ENCODE assay signal across 8 cellular contexts in the genomic region with DNA sequence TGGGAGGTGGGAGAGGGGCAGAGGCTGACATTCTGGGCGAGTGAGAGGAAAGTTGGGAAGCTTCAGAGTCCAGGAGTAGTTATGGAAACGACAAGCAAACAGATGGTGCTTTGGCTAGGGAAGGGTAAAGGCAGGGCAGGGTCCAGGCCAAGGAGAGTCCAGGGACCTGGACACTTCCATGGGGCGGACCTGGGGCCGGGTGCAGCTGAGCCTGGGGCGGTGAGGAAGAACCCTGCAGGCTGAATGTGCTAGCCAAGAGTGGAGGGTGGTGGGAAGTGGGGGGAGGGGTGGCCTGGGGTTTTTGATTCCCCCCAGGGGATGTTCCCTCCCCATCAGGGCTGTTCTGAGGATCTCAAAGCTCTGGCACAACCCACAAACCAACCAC. TPM values are rescaled to one million over a fixed set of nuclear protein-coding genes. Genes with fewer than 3 reads are reported as not detected.
DNase-seq lines count a peak whose midpoint lies in the region; ATAC-seq, FAIRE-seq and TF ChIP-seq lines count a peak whose summit lies in the region.

No MANE protein-coding gene starts in this region.

- H3K27ac ChIP-seq in DOHH2 (ENCODE audit: low read depth, low read length) (peak overlapping the region; percentile 96), RWPE1 (peak overlapping the region; percentile 98), pancreas (peak overlapping the region in 2 of 4 donors; percentile 85 to 86)

- no peak for FAIRE-seq in pancreas (lab: Jason Lieb, UNC)

- no peaks in the 10 kb centered on the region for H3K27me3 ChIP-seq in DOHH2 (ENCODE audit: control insufficient read depth, low read length)
- H3K27me3 ChIP-seq in pancreas, result no peaks in the 10 kb centered on the region

- H3K4me1 ChIP-seq in DOHH2 (ENCODE audit: control insufficient read depth, low read length), result peaks cover 66% of the 10 kb centered on the region
- H3K4me1 ChIP-seq in pancreas, result peaks cover 10 to 16% (median 10%) of the 10 kb centered on the region in 3 donors

- H3K9me3 ChIP-seq in DOHH2 (ENCODE audit: control insufficient read depth, insufficient read depth, low read length) (no peaks in the 10 kb centered on the region), pancreas (no peaks in the 10 kb centered on the region)

- intact Hi-C loops in pancreas (cut with DNase I), result no loop called here

- H3K4me2 ChIP-seq in DOHH2 (ENCODE audit: low read length), result peak overlapping the region; percentile 86

- CTCF ChIA-PET in RWPE1 (lab: Yijun Ruan, JAX), result interaction anchor here (0.7 to 1.6 kb wide), 7 partner anchors 11 to 54 kb away, joined by 3 to 8 read pairs (median 5); no protein-coding TSS in a partner anchor

- peak; percentile 6 to 25 (median 16) for ATAC-seq in pancreas
- ATAC-seq in HG03457 (IDR thresholded peaks at IDR 0.05; ENCODE audit: unreplicated experiment), result no peak
- no peak for ATAC-seq in HG03045 (IDR thresholded peaks at IDR 0.05; ENCODE audit: unreplicated experiment)

- H3K4me3 ChIP-seq in DOHH2 (ENCODE audit: low read length) (peak overlapping the region; percentile 90), pancreas (peak overlapping the region in 3 of 4 donors; percentile 70 to 93 (median 75))

- H3K9me2 ChIP-seq in DOHH2 (replicated peaks; ENCODE audit: control insufficient read depth, low read length), result no peaks in the 10 kb centered on the region

- TF ChIP-seq CTCF in DOHH2 (IDR thresholded peaks at IDR 0.05; ENCODE audit: low read depth, low read length, poor library complexity, severe bottlenecking) (no peak), RWPE1 (conservative IDR thresholded peaks at IDR 0.05; ENCODE audit: low read depth) (no peak), pancreas (IDR thresholded peaks at IDR 0.05) (no peak), GM13977 (IDR thresholded peaks at IDR 0.05; ENCODE audit: extremely low read depth, insufficient read depth, missing control alignments) (no peak)

- no peak for DNase-seq in RWPE1 (ENCODE audit: low spot score)
- DNase-seq in fibroblast of gingiva (ENCODE audit: low read depth), result peak; percentile 51
- peak in 4 of 6 donors; percentile 63 to 74 (median 66) for DNase-seq in pancreas
- no peak for DNase-seq in dedifferentiated amniotic fluid mesenchymal stem cell (ENCODE audit: extremely low spot score)
- no peak for DNase-seq in GM13977 (ENCODE audit: low spot score)

- H3K36me3 ChIP-seq in DOHH2 (ENCODE audit: control insufficient read depth, low read length) (peaks cover 65% of the 10 kb centered on the region), pancreas (peaks cover 0 to 13% (median 0%) of the 10 kb centered on the region in 3 donors)

- 7 to 14% methylated on average over 5 of the region's 5 CpGs for WGBS in pancreas, 2 donors

- POLR2A ChIA-PET in RWPE1 (lab: Yijun Ruan, JAX; ENCODE audit: low non-redundant PET), result no interaction called here

- H3F3A ChIP-seq in DOHH2 (ENCODE audit: control insufficient read depth, insufficient read depth), result peaks cover 6% of the 10 kb centered on the region; the same call in 1 of the 2 replicates

- in situ Hi-C loops in GM13977 (cut with MboI; ENCODE audit: low pct_unique_long_range_greater_than_20kb, low sequenced_read_pairs, unreplicated experiment), result no loop called here

- H3K79me2 ChIP-seq in DOHH2 (ENCODE audit: control insufficient read depth, low read length), result peaks cover 83% of the 10 kb centered on the region

- H4K20me1 ChIP-seq in DOHH2 (ENCODE audit: control insufficient read depth, insufficient read depth, low read depth, low read length), result 0 out of 2 replicates have a peak, but pooled peaks cover 8% of the 10 kb centered on the region

RNA-seq across cellular contexts. Expression of gene PPP1R9B, which starts 2.6 kb away (rescaled TPM):
- total RNA-seq in pancreas, result 10 to 100 TPM; 13.5 to 34.6 (median 17.7) TPM
- polyA plus RNA-seq in pancreas, result 10 to 100 TPM; 14.3 to 29.2 TPM

RNA-seq across cellular contexts. Expression of gene SAMD14, which starts 17.9 kb away (rescaled TPM):
- total RNA-seq in pancreas, result under 1 TPM; 0.09 to 0.90 (median 0.33) TPM
- polyA plus RNA-seq in pancreas, result 1 to 10 TPM in 1 of 2 donors, under 1 TPM in 1; 0.80 to 1.3 TPM

RNA-seq across cellular contexts. Expression of gene SGCA, which starts 18.0 kb away (rescaled TPM):
- total RNA-seq in pancreas, result 1 to 10 TPM in 2 of 6 donors, under 1 TPM in 1, not detected in 3; 0.31 to 1.1 (median 1.0) TPM
- polyA plus RNA-seq in pancreas, result 1 to 10 TPM; 1.7 to 3.0 TPM

RNA-seq across cellular contexts. Expression of gene PDK2, which starts 52.7 kb away (rescaled TPM):
- 10 to 100 TPM; 15.3 to 50.0 (median 36.2) TPM for total RNA-seq in pancreas
- 10 to 100 TPM; 26.6 to 26.8 TPM for polyA plus RNA-seq in pancreas

RNA-seq across cellular contexts. Expression of gene COL1A1, which starts 53.6 kb away (rescaled TPM):
- total RNA-seq in pancreas, result 100 to 1,000 TPM in 2 of 6 donors, 10 to 100 TPM in 3, 1 to 10 TPM in 1; 9.0 to 875 (median 36.6) TPM
- polyA plus RNA-seq in pancreas, result 10 to 100 TPM; 10.4 to 22.2 TPM

Comparison
In these comparisons a context has a peak if more than half of its experiments do, and no peak if none do; other contexts are left out.
1. DNase-seq: peak in fibroblast of gingiva (single experiment) and pancreas (4 of 6); none in RWPE1 (single experiment), dedifferentiated amniotic fluid mesenchymal stem cell (single experiment) and GM13977 (single experiment).
2. ATAC-seq: peak in pancreas (4 of 4); none in HG03457 (single experiment) and HG03045 (single experiment).